ENCODE assay signal across 9 cellular contexts in genomic region chr5:170268153-170268689, GRCh38. TPM values are rescaled to one million over a fixed set of nuclear protein-coding genes. Genes with fewer than 3 reads are reported as not detected.
A peak's percentile ranks its signal among the peaks of the same experiment; 100 is the strongest.
DNase-seq lines count a peak whose midpoint lies in the region; ATAC-seq and TF ChIP-seq lines count a peak whose summit lies in the region.
"Had no signal": no experiment of that assay in that cellular context is flagged by ENCODE, and none has a peak within 500 bp of the region (broad histone marks: within the 10 kb centered on the region; RNA-seq: fewer than 3 reads in every experiment).

No MANE protein-coding gene starts in this region.

- no peaks in the 10 kb centered on the region for H3K9me3 ChIP-seq in DND-41 (ENCODE audit: insufficient read depth, low read length, severe bottlenecking)
- no peaks in the 10 kb centered on the region for H3K9me3 ChIP-seq in OCI-LY7 (ENCODE audit: low read length)
- H3K9me3 ChIP-seq in spleen: no peaks in the 10 kb centered on the region

- no peaks in the 10 kb centered on the region for H3K27me3 ChIP-seq in DND-41 (ENCODE audit: insufficient read depth, low read length, poor library complexity)
- peaks cover 0 to 10% (median 0%) of the 10 kb centered on the region in 7 donors for H3K27me3 ChIP-seq in spleen (replicated peaks in 1 of 7)

- TF ChIP-seq CTCF in DND-41 (IDR thresholded peaks at IDR 0.05; ENCODE audit: borderline replicate concordance, extremely low read depth, low read length, poor library complexity, severe bottlenecking) (no peak), OCI-LY7 (conservative IDR thresholded peaks at IDR 0.05; ENCODE audit: low read length) (peak; percentile 42; the same call in 1 of the 2 replicates), coronary artery (IDR thresholded peaks at IDR 0.05) (no peak), spleen (IDR thresholded peaks at IDR 0.05 in 8 of 11, conservative IDR thresholded peaks at IDR 0.05 in 3 of 11) (peak in 3 of 11 experiments; percentile 10 to 33 (median 29))

- no peak for TF ChIP-seq POLR2A in spleen (IDR thresholded peaks at IDR 0.05)

- BruUV-seq in OCI-LY7 (replicated peaks; lab: Mats Ljungman, UMichigan): no TSS peak

- CTCF ChIA-PET in OCI-LY7 (lab: Charles Lee; ENCODE audit: unreplicated experiment): interaction anchor here (0.6 to 1.2 kb wide), 2 partner anchors 63 to 77 kb away, joined by 5 read pairs; no protein-coding TSS in a partner anchor

- H4K20me1 ChIP-seq in DND-41 (ENCODE audit: insufficient read depth, low read length) (no peaks in the 10 kb centered on the region), OCI-LY7 (ENCODE audit: insufficient read depth, low read length) (no peaks in the 10 kb centered on the region)

- H2AFZ ChIP-seq in DND-41 (ENCODE audit: low read depth, low read length): no peak overlapping the region
- H2AFZ ChIP-seq in OCI-LY7 (ENCODE audit: low read length): peak overlapping the region; percentile 66; the same call in 1 of the 2 replicates

- H3K27ac ChIP-seq in DND-41 (ENCODE audit: low read length): peak overlapping the region; percentile 11; the same call in 1 of the 2 replicates
- no peak overlapping the region for H3K27ac ChIP-seq in OCI-LY7 (ENCODE audit: low read depth, low read length, poor library complexity, severe bottlenecking)
- H3K27ac ChIP-seq in coronary artery: peak overlapping the region in 1 of 2 donors; percentile 83
- peak overlapping the region; percentile 37 to 99 (median 85) for H3K27ac ChIP-seq in spleen

- 26 to 47% (median 40%) methylated on average over 15 of the region's 15 CpGs for WGBS in spleen, 5 donors

- H3K79me2 ChIP-seq in DND-41 (ENCODE audit: insufficient read depth, low read length): no peaks in the 10 kb centered on the region
- no peaks in the 10 kb centered on the region for H3K79me2 ChIP-seq in OCI-LY7 (ENCODE audit: insufficient read depth, low read depth, low read length)

- POLR2A ChIA-PET in OCI-LY7 (lab: Charles Lee): no interaction called here

- intact Hi-C loops in OCI-LY7 (cut with micrococcal nuclease; ENCODE audit: unreplicated experiment): loop anchor here (1.0 to 2.0 kb wide), 2 partner anchors 71 to 153 kb away; no protein-coding TSS in a partner anchor
- intact Hi-C loops in spleen (cut with DNase I; ENCODE audit: low total_unique reads): loop anchor here (5.0 kb wide), 2 partner anchors 69 to 154 kb away; no protein-coding TSS in a partner anchor
- intact Hi-C loops in posterior vena cava (cut with DNase I): loop anchor here in 1 of 2 donors (10.0 kb wide), 2 partner anchors 87 to 157 kb away; no protein-coding TSS in a partner anchor

- no peak overlapping the region for H3K9ac ChIP-seq in DND-41 (ENCODE audit: low read depth, low read length)

- H3K9me2 ChIP-seq in OCI-LY7 (ENCODE audit: insufficient read depth, low read length): no peaks in the 10 kb centered on the region

- H3K4me1 ChIP-seq in DND-41 (ENCODE audit: insufficient read depth, low read length) (no peaks in the 10 kb centered on the region), OCI-LY7 (ENCODE audit: insufficient read depth, low read length, poor library complexity, severe bottlenecking) (peaks cover 6% of the 10 kb centered on the region), spleen (peaks cover 42 to 100% (median 78%) of the 10 kb centered on the region in 6 donors)

- ATAC-seq in DND-41 (ENCODE audit: insufficient read depth, low read depth): no peak

- no peak overlapping the region for H3K4me2 ChIP-seq in DND-41 (ENCODE audit: insufficient read depth, low read length)
- peak overlapping the region; percentile 50 for H3K4me2 ChIP-seq in OCI-LY7 (ENCODE audit: low read length)

- H3K36me3 ChIP-seq in DND-41 (ENCODE audit: insufficient read depth, low read length): peaks cover 92% of the 10 kb centered on the region
- H3K36me3 ChIP-seq in OCI-LY7 (ENCODE audit: insufficient read depth, low read length): no peaks in the 10 kb centered on the region
- peaks cover 0 to 100% (median 28%) of the 10 kb centered on the region in 6 donors for H3K36me3 ChIP-seq in spleen

- DNase-seq in DND-41 (no peak), OCI-LY7 (ENCODE audit: low spot score) (no peak), coronary artery (ENCODE audit: low spot score) (no peak), spleen (no peak), NCI-H524 treated with DMSO at 0.1 percent for 48 hours (lab: John Stamatoyannopoulos, UW) (no peak), posterior vena cava (ENCODE audit: low spot score) (no peak), Ammon's horn (ENCODE audit: low spot score) (no peak)
- DNase-seq: NCI-H187 had no signal

- H3K4me3 ChIP-seq in DND-41 (ENCODE audit: low read depth in 1 of 2, low read length in 2 of 2): no peak overlapping the region
- H3K4me3 ChIP-seq in OCI-LY7 (ENCODE audit: low read depth, low read length, poor library complexity, severe bottlenecking): no peak overlapping the region
- peak overlapping the region; percentile 58 for H3K4me3 ChIP-seq in coronary artery
- H3K4me3 ChIP-seq in spleen: peak overlapping the region in 1 of 8 donors; percentile 42

RNA-seq across cellular contexts. Expression of gene LCP2, which starts 29.4 kb away (rescaled TPM):
- not detected in 2 replicates for total RNA-seq in OCI-LY7 (2014; rRNA removed; shearing (Covaris generic))
- total RNA-seq in OCI-LY7 (2022) (2.6 and 3.1 TPM in 2 replicates), spleen (100 to 1,000 TPM; 186 to 272 (median 219) TPM), posterior vena cava (10 to 100 TPM; 19.3 to 25.0 TPM)
- 10 to 100 TPM; 28.3 to 33.1 (median 29.3) TPM for polyA plus RNA-seq in spleen

RNA-seq across cellular contexts. Expression of gene C5orf58, which starts 35.4 kb away (rescaled TPM):
- total RNA-seq in OCI-LY7 (2014; rRNA removed; shearing (Covaris generic)): not detected in 2 replicates
- not detected in 2 replicates for total RNA-seq in OCI-LY7 (2022)
- not detected for total RNA-seq in spleen
- under 1 TPM in 1 of 3 donors, not detected in 2; 0.35 TPM for polyA plus RNA-seq in spleen
- total RNA-seq in posterior vena cava: not detected
- total RNA-seq: RPMI7951 had no signal

Comparison
In these comparisons a context has a peak if more than half of its experiments do, and no peak if none do; other contexts are left out.
1. RNA of gene LCP2, which starts 29.4 kb away (total RNA-seq): 186 to 272 TPM in spleen; 19.3 to 25.0 TPM in posterior vena cava and 2.6 to 3.1 TPM in OCI-LY7; every median in the first group is over 4 times any median in the second.